In the genomic region with DNA sequence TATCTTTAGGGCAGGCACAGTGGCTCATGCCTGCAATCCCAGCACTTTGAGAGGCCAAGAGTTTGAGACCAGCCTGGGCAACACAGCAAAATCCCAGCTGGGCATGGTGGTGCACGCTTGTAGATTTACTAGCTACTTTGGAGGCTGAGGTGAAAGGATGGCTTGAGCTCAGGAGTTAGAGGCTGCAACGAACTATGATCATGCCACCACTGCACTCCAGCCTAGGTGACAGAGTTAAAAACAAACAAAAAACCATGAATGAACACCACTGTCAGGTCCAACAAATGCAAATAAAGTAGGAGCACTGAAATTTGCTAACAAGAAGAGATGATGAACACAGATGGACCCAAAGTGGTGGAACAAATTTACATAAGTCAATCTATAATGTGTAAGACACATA, we compare ENCODE assay signal across 16 cellular contexts. TPM values are rescaled to one million over a fixed set of nuclear protein-coding genes. Genes with fewer than 3 reads are reported as not detected.
DNase-seq lines count a peak whose midpoint lies in the region; ATAC-seq, FAIRE-seq and TF ChIP-seq lines count a peak whose summit lies in the region.
"Had no signal": no experiment of that assay in that cellular context is flagged by ENCODE, and none has a peak within 500 bp of the region (broad histone marks: within the 10 kb centered on the region; RNA-seq: fewer than 3 reads in every experiment).

No MANE protein-coding gene starts in this region.

- TF ChIP-seq RAD21 in GM12878 (IDR thresholded peaks at IDR 0.05; ENCODE audit: insufficient read depth, low read depth, low read length) = no peak

- in situ Hi-C loops in GM12878 (cut with MboI) = no loop called here

- H3K4me3 ChIP-seq in PC-9 = no peak overlapping the region
- H3K4me3 ChIP-seq in GM12878 = 0 out of 2 replicates have a peak overlapping the region, but pooled peaks have one; percentile 5
- no peak overlapping the region for H3K4me3 ChIP-seq in osteoblast (ENCODE audit: insufficient read depth, low read length)
- H3K4me3 ChIP-seq: colonic mucosa, ovary, tibial nerve had no signal

- peaks cover 9% of the 10 kb centered on the region; the same call in 1 of the 2 replicates for H3K36me3 ChIP-seq in PC-9 (ENCODE audit: low read depth)
- H3K36me3 ChIP-seq in GM12878 (ENCODE audit: control insufficient read depth in 2 of 2, insufficient read depth in 2 of 2, low read length in 1 of 2) = peaks cover 0 to 4% of the 10 kb centered on the region in 2 experiments; a peak in 2 of 4 replicates
- H3K36me3 ChIP-seq in osteoblast (ENCODE audit: insufficient read depth, low read length) = no peaks in the 10 kb centered on the region
- H3K36me3 ChIP-seq: colonic mucosa, ovary had no signal

- BruUV-seq in PC-9 (replicated peaks; lab: Mats Ljungman, UMichigan) (no TSS peak), GM12878 (replicated peaks; lab: Mats Ljungman, UMichigan) (no TSS peak)

- intact Hi-C loops in activated CD4-positive, alpha-beta T cell treated with anti-CD3 and anti-CD28 coated beads for 36 hours (cut with DNase I, micrococcal nuclease) = loop anchor here in 1 of 2 experiments (5.0 kb wide), 1 partner anchor 46 kb away; no protein-coding TSS in a partner anchor
- intact Hi-C loops in PC-9 (cut with micrococcal nuclease; ENCODE audit: unreplicated experiment) (no loop called here), GM12878 (cut with micrococcal nuclease; ENCODE audit: unreplicated experiment) (no loop called here)

- FAIRE-seq in GM12878 (lab: Jason Lieb, UNC) = no peak

- H3K27me3 ChIP-seq in PC-9 (ENCODE audit: insufficient read depth, low read depth) (no peaks in the 10 kb centered on the region), GM12878 (replicated peaks in 1 of 2; ENCODE audit: control insufficient read depth in 2 of 2, insufficient read depth in 2 of 2, low read length in 1 of 2) (no peaks in the 10 kb centered on the region), osteoblast (ENCODE audit: insufficient read depth, low read length) (no peaks in the 10 kb centered on the region)
- H3K27me3 ChIP-seq: colonic mucosa, ovary, tibial nerve had no signal

- no peaks in the 10 kb centered on the region for H3K9me2 ChIP-seq in PC-9 (ENCODE audit: insufficient read depth)

- TF ChIP-seq POLR2A in GM12878 (IDR thresholded peaks at IDR 0.05; ENCODE audit: low read depth, low read length) = no peak

- RAD21 ChIA-PET in GM12878 (lab: Charles Lee; ENCODE audit: unreplicated experiment) = interaction anchor here (1.6 to 2.7 kb wide), 2 partner anchors 51 to 109 kb away, joined by 4 to 9 read pairs; a partner anchor contains a TSS

- peaks cover 15% of the 10 kb centered on the region for H3F3A ChIP-seq in PC-9 (ENCODE audit: insufficient read depth, low read depth)

- TF ChIP-seq EP300 in GM12878 (IDR thresholded peaks at IDR 0.05; ENCODE audit: borderline replicate concordance in 1 of 2, control insufficient read depth in 1 of 2, low read depth in 2 of 2, low read length in 2 of 2) = no peak

- H3K4me1 Mint-ChIP-seq in activated CD4-positive, alpha-beta T cell treated with anti-CD3 and anti-CD28 coated beads for 36 hours = peaks cover 62% of the 10 kb centered on the region
- H3K4me1 Mint-ChIP-seq in endothelial cell (ENCODE audit: unreplicated experiment) = peaks cover 34% of the 10 kb centered on the region

- no peak overlapping the region for H3K4me3 Mint-ChIP-seq in activated CD4-positive, alpha-beta T cell treated with anti-CD3 and anti-CD28 coated beads for 36 hours
- H3K4me3 Mint-ChIP-seq in endothelial cell (ENCODE audit: unreplicated experiment) = no peak overlapping the region

- SMC1A ChIA-PET in GM12878 (lab: Charles Lee; ENCODE audit: uncharacterized antibody, unreplicated experiment) = interaction anchor here (1.1 to 3.5 kb wide), 6 partner anchors 9 to 230 kb away, joined by 3 to 22 read pairs (median 8); no protein-coding TSS in a partner anchor

- H3K4me2 ChIP-seq in PC-9 = peak overlapping the region; percentile 20
- peak overlapping the region; percentile 67 for H3K4me2 ChIP-seq in GM12878 (ENCODE audit: control insufficient read depth, insufficient read depth)
- peak overlapping the region; percentile 12 for H3K4me2 ChIP-seq in osteoblast (ENCODE audit: insufficient read depth, low read length)

- H3K79me2 ChIP-seq in PC-9 (ENCODE audit: low read depth) (peaks cover 97% of the 10 kb centered on the region), GM12878 (ENCODE audit: control insufficient read depth, insufficient read depth, low read length) (peaks cover 92% of the 10 kb centered on the region), osteoblast (ENCODE audit: insufficient read depth, low read length) (peaks cover 98% of the 10 kb centered on the region)

- no peak overlapping the region for H3K9ac ChIP-seq in GM12878 (ENCODE audit: control insufficient read depth, insufficient read depth, low read length)

- H3K27ac ChIP-seq in PC-9 = peak overlapping the region; percentile 19
- H3K27ac ChIP-seq in GM12878 (ENCODE audit: control insufficient read depth, insufficient read depth) = no peak overlapping the region; the same call in 1 of the 2 replicates
- H3K27ac ChIP-seq in osteoblast (ENCODE audit: low read depth, low read length) = peak overlapping the region; percentile 25
- H3K27ac ChIP-seq: colonic mucosa, ovary, tibial nerve had no signal

- no peaks in the 10 kb centered on the region for H3K27me3 Mint-ChIP-seq in activated CD4-positive, alpha-beta T cell treated with anti-CD3 and anti-CD28 coated beads for 36 hours
- peaks cover 5% of the 10 kb centered on the region for H3K27me3 Mint-ChIP-seq in endothelial cell (ENCODE audit: unreplicated experiment)

- H3K9me3 Mint-ChIP-seq in activated CD4-positive, alpha-beta T cell treated with anti-CD3 and anti-CD28 coated beads for 36 hours (ENCODE audit: low read depth) = peaks cover 8% of the 10 kb centered on the region
- H3K9me3 Mint-ChIP-seq in endothelial cell (ENCODE audit: unreplicated experiment) = no peaks in the 10 kb centered on the region

- peaks cover 19% of the 10 kb centered on the region for H4K20me1 ChIP-seq in PC-9 (ENCODE audit: insufficient read depth)
- H4K20me1 ChIP-seq in GM12878 (ENCODE audit: control insufficient read depth, insufficient read depth) = no peaks in the 10 kb centered on the region
- peaks cover 44% of the 10 kb centered on the region for H4K20me1 ChIP-seq in osteoblast (ENCODE audit: insufficient read depth, low read length)

- TF ChIP-seq CTCF in PC-9 (conservative IDR thresholded peaks at IDR 0.05) = no peak
- no peak for TF ChIP-seq CTCF in GM12878 (IDR thresholded peaks at IDR 0.05 in 2 of 3, conservative IDR thresholded peaks at IDR 0.05 in 1 of 3; ENCODE audit: control insufficient read depth in 2 of 3, extremely low read depth in 1 of 3, insufficient read depth in 1 of 3, low read depth in 3 of 3, low read length in 3 of 3)
- TF ChIP-seq CTCF in osteoblast (IDR thresholded peaks at IDR 0.05; ENCODE audit: extremely low read depth, low read depth, low read length) = no peak
- no peak for TF ChIP-seq CTCF in endothelial cell (IDR thresholded peaks at IDR 0.05; ENCODE audit: unreplicated experiment)

- peak overlapping the region; percentile 47 for H3K27ac Mint-ChIP-seq in activated CD4-positive, alpha-beta T cell treated with anti-CD3 and anti-CD28 coated beads for 36 hours
- no peak overlapping the region for H3K27ac Mint-ChIP-seq in endothelial cell (ENCODE audit: unreplicated experiment)

- H2AFZ ChIP-seq in PC-9 (no peak overlapping the region), GM12878 (ENCODE audit: control insufficient read depth, low read depth, low read length) (no peak overlapping the region), osteoblast (ENCODE audit: low read length) (no peak overlapping the region)

- H3K4me1 ChIP-seq in PC-9 (replicated peaks; ENCODE audit: insufficient read depth) (peaks cover 58% of the 10 kb centered on the region), GM12878 (ENCODE audit: control insufficient read depth, insufficient read depth, low read length) (peaks cover 18% of the 10 kb centered on the region), osteoblast (ENCODE audit: insufficient read depth, low read length) (peaks cover 19% of the 10 kb centered on the region)

- H3K9me3 ChIP-seq in PC-9 (ENCODE audit: insufficient read depth, low read depth) (no peaks in the 10 kb centered on the region; the same call in 1 of the 2 replicates), GM12878 (replicated peaks; ENCODE audit: control insufficient read depth, insufficient read depth, low read length) (peaks cover 3% of the 10 kb centered on the region; the same call in 1 of the 3 replicates), osteoblast (ENCODE audit: low read depth, low read length) (no peaks in the 10 kb centered on the region)
- H3K9me3 ChIP-seq: colonic mucosa, ovary had no signal

- ATAC-seq in activated CD4-positive, alpha-beta T cell treated with anti-CD3 and anti-CD28 coated beads for 36 hours = no peak
- no peak for ATAC-seq in GM12878
- no peak for ATAC-seq in HG02884 (IDR thresholded peaks at IDR 0.05; ENCODE audit: unreplicated experiment)
- no peak for ATAC-seq in HG03108 (IDR thresholded peaks at IDR 0.05; ENCODE audit: unreplicated experiment)
- ATAC-seq: esophagus mucosa had no signal

- peaks cover 20% of the 10 kb centered on the region for H3K36me3 Mint-ChIP-seq in activated CD4-positive, alpha-beta T cell treated with anti-CD3 and anti-CD28 coated beads for 36 hours (ENCODE audit: low read depth)
- peaks cover 5% of the 10 kb centered on the region for H3K36me3 Mint-ChIP-seq in endothelial cell (ENCODE audit: low read depth, unreplicated experiment)

- CTCF ChIA-PET in activated CD4-positive, alpha-beta T cell treated with anti-CD3 and anti-CD28 coated beads for 36 hours (lab: Charles Lee) = interaction anchor here (0.7 to 2.1 kb wide), 7 partner anchors 9 to 104 kb away, joined by 3 to 8 read pairs (median 4); a partner anchor contains a TSS
- CTCF ChIA-PET in PC-9 (lab: Charles Lee) = no interaction called here
- CTCF ChIA-PET in GM12878 (lab: Yijun Ruan, JAX) = interaction anchor here (0.7 to 1.9 kb wide), 3 partner anchors 34 to 569 kb away, joined by 3 to 7 read pairs (median 5); no protein-coding TSS in a partner anchor

- POLR2A ChIA-PET in activated CD4-positive, alpha-beta T cell treated with anti-CD3 and anti-CD28 coated beads for 36 hours (lab: Charles Lee) = interaction anchor here (0.9 kb wide), 1 partner anchor 7 kb away, joined by 3 read pairs; no protein-coding TSS in a partner anchor
- POLR2A ChIA-PET in PC-9 (lab: Charles Lee; ENCODE audit: unreplicated experiment) = no interaction called here
- POLR2A ChIA-PET in GM12878 (lab: Charles Lee) = no interaction called here

- DNase-seq in activated CD4-positive, alpha-beta T cell treated with anti-CD3 and anti-CD28 coated beads for 36 hours = no peak
- no peak for DNase-seq in activated CD4-positive, alpha-beta T cell treated with anti-CD3 and anti-CD28 coated beads, Interleukin-2, amount 50 U/mL, for 4 hours
- DNase-seq in PC-9 (no peak), GM12878 (ENCODE audit: low read depth, low spot score) (no peak), osteoblast (ENCODE audit: insufficient read length, low spot score, missing footprints) (no peak), endothelial cell (ENCODE audit: low spot score) (no peak)
- DNase-seq: activated CD4-positive, CD25-positive, alpha-beta regulatory T cell treated with anti-CD3 and anti-CD28 coated beads, Interleukin-2, amount 50 U/mL, for 72 hours; anterior cingulate cortex; colonic mucosa; H7; ovary; stimulated activated CD4-positive, alpha-beta T cell treated with anti-CD3 and anti-CD28 coated beads, Interleukin-4, amount 100 ng/mL, for 24 hours had no signal

- 47% methylated on average over 2 of the region's 2 CpGs for WGBS in GM12878 (ENCODE audit: insufficient coverage, insufficient replicate concordance, low lambda C conversion rate, missing lambda C conversion rate)

RNA-seq across cellular contexts. Expression of a gene that starts 4.9 kb away (rescaled TPM):
- 100 to 1,000 TPM in 1 of 2 experiments, 10 to 100 TPM in 1; 98.9 to 176 TPM for total RNA-seq in activated CD4-positive, alpha-beta T cell treated with anti-CD3 and anti-CD28 coated beads for 36 hours
- total RNA-seq in PC-9 (2021) (75.9 and 141 TPM in 2 replicates), GM12878 (2014; rRNA removed) (51.1 and 61.7 TPM in 2 replicates), GM12878 (2014; rRNA removed; fragmentation: Illumina TruSeq; extraction: Trizol) (64.5 and 67.6 TPM in 2 replicates), GM12878 (2021) (104 and 108 TPM in 2 replicates), osteoblast (41.0 and 42.0 TPM in 2 replicates), endothelial cell (ENCODE audit: unreplicated experiment) (94.0 TPM)
- total RNA-seq in GM12878 (2013; cell fraction: nucleolus; rRNA removed) = 45.5 and 45.8 TPM in 2 replicates
- polyA plus RNA-seq in GM12878 (2011; ENCODE audit: low read depth) = 16.2 TPM
- polyA plus RNA-seq in GM12878 (2011; rRNA removed) (68.6 and 76.7 TPM in 2 replicates), GM12878 (2014; fragmentation: Illumina TruSeq; extraction: Trizol) (56.7 and 67.8 TPM in 2 replicates), GM12878 (2014; fragmentation: Nextera tagmentation; extraction: Ambion mirVana) (10 to 100 TPM; 12.5 to 17.6 TPM), GM12878 (2014; rRNA removed) (32.5 and 39.3 TPM in 2 replicates), GM12878 (2016; fragmentation: Nextera tagmentation; extraction: Ambion mirVana) (10 to 100 TPM; 48.0 to 54.3 TPM)
- 62.5 and 74.4 TPM in 2 replicates for polyA plus RNA-seq in GM12878 (2011; cell fraction: cytosol; rRNA removed)
- 22.7 and 24.8 TPM in 2 replicates for polyA plus RNA-seq in GM12878 (2011; cell fraction: nucleus; rRNA removed)
- 26.0 and 27.3 TPM in 2 replicates for polyA plus RNA-seq in GM12878 (2012)
- polyA minus RNA-seq in GM12878 (2011; rRNA and poly(A)+ RNA removed) = 105 and 178 TPM in 2 replicates
- 40.0 and 48.8 TPM in 2 replicates for polyA minus RNA-seq in GM12878 (2011; cell fraction: cytosol; rRNA and poly(A)+ RNA removed)
- 19.6 and 30.6 TPM in 2 replicates for polyA minus RNA-seq in GM12878 (2011; cell fraction: nucleus; rRNA and poly(A)+ RNA removed)

RNA-seq across cellular contexts. Expression of a gene that starts 51.4 kb away (rescaled TPM):
- 10 to 100 TPM; 24.7 to 30.9 TPM for total RNA-seq in activated CD4-positive, alpha-beta T cell treated with anti-CD3 and anti-CD28 coated beads for 36 hours
- total RNA-seq in PC-9 (2021) = 51.9 and 60.6 TPM in 2 replicates
- 9.7 and 11.2 TPM in 2 replicates for total RNA-seq in GM12878 (2013; cell fraction: nucleolus; rRNA removed)
- total RNA-seq in GM12878 (2014; rRNA removed) = 22.1 and 27.2 TPM in 2 replicates
- 30.9 and 33.6 TPM in 2 replicates for total RNA-seq in GM12878 (2014; rRNA removed; fragmentation: Illumina TruSeq; extraction: Trizol)
- 21.9 and 23.6 TPM in 2 replicates for total RNA-seq in GM12878 (2021)
- 17.6 TPM for polyA plus RNA-seq in GM12878 (2011; ENCODE audit: low read depth)
- 25.5 and 37.4 TPM in 2 replicates for polyA plus RNA-seq in GM12878 (2011; rRNA removed)
- polyA plus RNA-seq in GM12878 (2011; cell fraction: cytosol; rRNA removed) = 10.2 and 11.4 TPM in 2 replicates
- polyA plus RNA-seq in GM12878 (2011; cell fraction: nucleus; rRNA removed) = 6.5 and 6.9 TPM in 2 replicates
- polyA plus RNA-seq in GM12878 (2012) = 20.7 and 27.3 TPM in 2 replicates
- 28.6 and 32.6 TPM in 2 replicates for polyA plus RNA-seq in GM12878 (2014; fragmentation: Illumina TruSeq; extraction: Trizol)
- 10 to 100 TPM; 25.4 to 28.4 TPM for polyA plus RNA-seq in GM12878 (2014; fragmentation: Nextera tagmentation; extraction: Ambion mirVana)
- 15.8 and 20.9 TPM in 2 replicates for polyA plus RNA-seq in GM12878 (2014; rRNA removed)
- 10 to 100 TPM; 41.8 to 46.1 TPM for polyA plus RNA-seq in GM12878 (2016; fragmentation: Nextera tagmentation; extraction: Ambion mirVana)
- 19.6 and 33.4 TPM in 2 replicates for polyA minus RNA-seq in GM12878 (2011; rRNA and poly(A)+ RNA removed)
- polyA minus RNA-seq in GM12878 (2011; cell fraction: cytosol; rRNA and poly(A)+ RNA removed) = 12.7 and 18.2 TPM in 2 replicates
- polyA minus RNA-seq in GM12878 (2011; cell fraction: nucleus; rRNA and poly(A)+ RNA removed) = 3.6 and 6.4 TPM in 2 replicates
- total RNA-seq in osteoblast = 42.3 and 44.2 TPM in 2 replicates
- total RNA-seq in endothelial cell (ENCODE audit: unreplicated experiment) = 7.9 TPM

Comparison
In these comparisons a context has a peak if more than half of its experiments do, and no peak if none do; other contexts are left out.
1. H3K4me2 ChIP-seq: peak in every context shown above with its lines; median percentile 67 in GM12878; 20 in PC-9; 12 in osteoblast.